8 cellular contexts compared by ENCODE assay signal in genomic region chr5:42756630-42757601, GRCh38. TPM values are rescaled to one million over a fixed set of nuclear protein-coding genes. Genes with fewer than 3 reads are reported as not detected.
DNase-seq lines count a peak whose midpoint lies in the region; ATAC-seq and TF ChIP-seq lines count a peak whose summit lies in the region.

Gene CCDC152 (plus strand): TSS chr5:42756818. CDS start chr5:42759122, 2,304 bp downstream.

- no peaks in the 10 kb centered on the region for H3K4me1 ChIP-seq in effector memory CD4-positive, alpha-beta T cell (ENCODE audit: control insufficient read depth, insufficient read depth, low read length, poor library complexity, severe bottlenecking)
- no peaks in the 10 kb centered on the region for H3K4me1 ChIP-seq in naive thymus-derived CD4-positive, alpha-beta T cell (ENCODE audit: control insufficient read depth in 2 of 2, insufficient read depth in 2 of 2, low read length in 2 of 2)
- no peaks in the 10 kb centered on the region for H3K4me1 ChIP-seq in prostate gland (replicated peaks)

- no peaks in the 10 kb centered on the region for H3K27me3 ChIP-seq in effector memory CD4-positive, alpha-beta T cell (replicated peaks; ENCODE audit: control insufficient read depth, insufficient read depth, low read length, poor library complexity, severe bottlenecking)
- no peaks in the 10 kb centered on the region for H3K27me3 ChIP-seq in naive thymus-derived CD4-positive, alpha-beta T cell (ENCODE audit: control insufficient read depth in 2 of 2, insufficient read depth in 2 of 2, low read length in 2 of 2)
- no peaks in the 10 kb centered on the region for H3K27me3 ChIP-seq in prostate gland (replicated peaks; ENCODE audit: insufficient read depth)

- no peak within 1 kb of the TSS for H3K27ac ChIP-seq in effector memory CD4-positive, alpha-beta T cell (ENCODE audit: insufficient read depth, low read length, poor library complexity, severe bottlenecking)
- H3K27ac ChIP-seq in naive thymus-derived CD4-positive, alpha-beta T cell (ENCODE audit: low read depth, low read length): peak within 1 kb of the TSS; percentile 36
- no peak within 1 kb of the TSS for H3K27ac ChIP-seq in prostate gland

- H3K4me1 Mint-ChIP-seq in naive thymus-derived CD4-positive, alpha-beta T cell: peaks cover 9 to 17% (median 11%) of the 10 kb centered on the region in 7 donors

- 65% methylated on average over 35 of the region's 35 CpGs for WGBS in prostate gland

- DNase-seq in activated CD4-positive, alpha-beta T cell treated with anti-CD3 and anti-CD28 coated beads, Interleukin-2, amount 50 U/mL, for 24 hours (ENCODE audit: low read depth in 1 of 2, low spot score in 1 of 2): peak; percentile 26 to 49
- DNase-seq in effector memory CD4-positive, alpha-beta T cell: peak in 2 of 3 donors; percentile 7 to 21
- DNase-seq in naive thymus-derived CD4-positive, alpha-beta T cell: peak; percentile 11 to 55 (median 41)
- DNase-seq in stimulated activated naive CD8-positive, alpha-beta T cell treated with anti-CD3 and anti-CD28 coated beads, Interleukin-15, Interleukin-2, amounts not matched to agents 100 U/mL and 50 U/mL, for 24 hours: peak; percentile 63
- no peak for DNase-seq in HPDE6-E6E7 (ENCODE audit: extremely low spot score)
- DNase-seq in prostate gland (ENCODE audit: low spot score): no peak

- H3K9me3 ChIP-seq in effector memory CD4-positive, alpha-beta T cell (ENCODE audit: control insufficient read depth, low read length): no peaks in the 10 kb centered on the region
- H3K9me3 ChIP-seq in naive thymus-derived CD4-positive, alpha-beta T cell (ENCODE audit: control insufficient read depth in 2 of 3, low read length in 3 of 3): no peaks in the 10 kb centered on the region
- H3K9me3 ChIP-seq in prostate gland: no peaks in the 10 kb centered on the region

- peak within 1 kb of the TSS; percentile 14 to 81 (median 34) for H3K27ac Mint-ChIP-seq in naive thymus-derived CD4-positive, alpha-beta T cell

- H3K4me3 Mint-ChIP-seq in naive thymus-derived CD4-positive, alpha-beta T cell: peak within 1 kb of the TSS; percentile 71 to 92 (median 86)

- peak within 1 kb of the TSS; percentile 41 for H3K4me3 ChIP-seq in effector memory CD4-positive, alpha-beta T cell (ENCODE audit: insufficient read depth, low read depth, low read length, poor library complexity, severe bottlenecking)
- H3K4me3 ChIP-seq in naive thymus-derived CD4-positive, alpha-beta T cell (ENCODE audit: low read length): peak within 1 kb of the TSS; percentile 49
- H3K4me3 ChIP-seq in prostate gland: no peak within 1 kb of the TSS

- peaks cover 7 to 21% (median 10%) of the 10 kb centered on the region in 5 donors for H3K27me3 Mint-ChIP-seq in naive thymus-derived CD4-positive, alpha-beta T cell

- CTCF ChIA-PET in naive thymus-derived CD4-positive, alpha-beta T cell (lab: Charles Lee): no interaction called here

- no peaks in the 10 kb centered on the region for H3K36me3 ChIP-seq in effector memory CD4-positive, alpha-beta T cell (ENCODE audit: control insufficient read depth, insufficient read depth, low read length)
- H3K36me3 ChIP-seq in naive thymus-derived CD4-positive, alpha-beta T cell (ENCODE audit: control insufficient read depth in 2 of 3, insufficient read depth in 3 of 3, low read length in 3 of 3): no peaks in the 10 kb centered on the region
- no peaks in the 10 kb centered on the region for H3K36me3 ChIP-seq in prostate gland

- ATAC-seq in GM19324 (IDR thresholded peaks at IDR 0.05; ENCODE audit: low FRiP score, unreplicated experiment) (peak; percentile 64), HG03442 (IDR thresholded peaks at IDR 0.05; ENCODE audit: unreplicated experiment) (peak; percentile 88)
- ATAC-seq in naive thymus-derived CD4-positive, alpha-beta T cell: peak; percentile 94
- peak; percentile 98 for ATAC-seq in stimulated activated naive CD8-positive, alpha-beta T cell treated with anti-CD3 and anti-CD28 coated beads, Interleukin-15, Interleukin-2, amounts not matched to agents 100 U/mL and 50 U/mL, for 24 hours

- H3K36me3 Mint-ChIP-seq in naive thymus-derived CD4-positive, alpha-beta T cell: peaks cover 0 to 7% (median 4%) of the 10 kb centered on the region in 5 donors

- POLR2A ChIA-PET in naive thymus-derived CD4-positive, alpha-beta T cell (lab: Charles Lee): interaction anchor here (0.6 to 0.8 kb wide), 2 partner anchors 27 to 152 kb away, joined by 3 to 9 read pairs; no protein-coding TSS in a partner anchor

- H3K9me3 Mint-ChIP-seq in naive thymus-derived CD4-positive, alpha-beta T cell: peaks cover 0 to 2% (median 0%) of the 10 kb centered on the region in 11 donors

- TF ChIP-seq POLR2A in prostate gland (IDR thresholded peaks at IDR 0.05): no peak

- intact Hi-C loops in naive thymus-derived CD4-positive, alpha-beta T cell (cut with micrococcal nuclease): loop anchor here in 1 of 2 donors (5.0 to 10.0 kb wide), 2 partner anchors 832 to 1920 kb away; partner anchors contain the start of genes FBXO4 and RPL37
- intact Hi-C loops in prostate gland (cut with DNase I): no loop called here

- no peak for TF ChIP-seq CTCF in prostate gland (IDR thresholded peaks at IDR 0.05)

RNA-seq across cellular contexts. Expression of gene CCDC152, which starts in this region (rescaled TPM):
- 1 to 10 TPM; 1.7 to 6.1 (median 3.4) TPM for total RNA-seq in naive thymus-derived CD4-positive, alpha-beta T cell
- polyA plus RNA-seq in naive thymus-derived CD4-positive, alpha-beta T cell: 1 to 10 TPM in 1 of 2 donors, under 1 TPM in 1; 0.70 to 3.0 TPM
- total RNA-seq in prostate gland: 1 to 10 TPM in 1 of 2 donors, under 1 TPM in 1; 0.36 to 1.8 TPM

Comparison
In these comparisons a context has a peak if more than half of its experiments do, and no peak if none do; other contexts are left out.
1. DNase-seq: peak in activated CD4-positive, alpha-beta T cell treated with anti-CD3 and anti-CD28 coated beads, Interleukin-2, amount 50 U/mL, for 24 hours (2 of 2), effector memory CD4-positive, alpha-beta T cell (2 of 3), naive thymus-derived CD4-positive, alpha-beta T cell (9 of 9) and stimulated activated naive CD8-positive, alpha-beta T cell treated with anti-CD3 and anti-CD28 coated beads, Interleukin-15, Interleukin-2, amounts not matched to agents 100 U/mL and 50 U/mL, for 24 hours (single experiment); none in HPDE6-E6E7 (single experiment) and prostate gland (single experiment).
2. H3K4me3 ChIP-seq: peak in effector memory CD4-positive, alpha-beta T cell (single experiment) and naive thymus-derived CD4-positive, alpha-beta T cell (single experiment); none in prostate gland (0 of 2).
3. Peak in every context shown above with its lines, with median percentiles within 50 percentile points of each other: ATAC-seq.